Comparison of ENCODE assay signal across 1 cellular context in genomic region chr5:32462618-32463017, GRCh38.
TF ChIP-seq lines count a peak whose summit lies in the region.

No MANE protein-coding gene starts in this region.

TF ChIP-seq in HEK293, 187 proteins besides CTCF, POLR2A, EP300 and RAD21 (continued from another document):
- TF ChIP-seq GLIS2 (tag by site-specific recombination; IDR thresholded peaks at IDR 0.05): no peak
- TF ChIP-seq EGR2 (tag by site-specific recombination; IDR thresholded peaks at IDR 0.05; ENCODE audit: low read depth): peak; percentile 85
- TF ChIP-seq ZFHX2 (tag by site-specific recombination; conservative IDR thresholded peaks at IDR 0.05): peak; percentile 80
- TF ChIP-seq ZNF175 (tag by site-specific recombination; IDR thresholded peaks at IDR 0.05): no peak
